Comparison of ENCODE assay signal across 24 cellular contexts in the genomic region with DNA sequence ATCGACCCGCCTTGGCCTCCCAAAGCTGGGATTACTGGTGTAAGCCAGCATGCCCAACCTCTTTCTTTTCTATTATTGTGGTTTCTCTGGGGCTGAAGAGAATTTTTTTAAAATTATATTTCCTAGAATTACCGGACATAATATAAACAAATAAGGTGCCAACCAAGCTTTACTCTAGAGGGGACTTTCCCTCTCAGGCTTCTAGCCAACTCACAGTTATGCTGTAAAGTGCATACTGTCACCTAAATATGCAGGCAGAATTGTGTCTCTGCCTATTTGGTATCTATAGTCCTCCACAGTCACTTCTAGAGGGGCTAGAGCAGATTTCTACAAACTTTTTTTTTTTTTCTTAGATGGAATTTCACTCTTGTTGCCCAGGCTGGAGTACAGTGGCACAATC. TPM values are rescaled to one million over a fixed set of nuclear protein-coding genes. Genes with fewer than 3 reads are reported as not detected.
A peak's percentile ranks its signal among the peaks of the same experiment; 100 is the strongest.
DNase-seq lines count a peak whose midpoint lies in the region; ATAC-seq and TF ChIP-seq lines count a peak whose summit lies in the region.
"Had no signal": no experiment of that assay in that cellular context is flagged by ENCODE, and none has a peak within 500 bp of the region (broad histone marks: within the 10 kb centered on the region; RNA-seq: fewer than 3 reads in every experiment).

No MANE protein-coding gene starts in this region.

- DNase-seq in activated CD4-positive, alpha-beta T cell treated with anti-CD3 and anti-CD28 coated beads for 36 hours, result no peak
- no peak for DNase-seq in activated CD4-positive, alpha-beta T cell treated with anti-CD3 and anti-CD28 coated beads for 1 hour
- DNase-seq in natural killer cell, result no peak
- DNase-seq in natural killer cell treated with Interleukin-12 subunit alpha and Interleukin-12 subunit beta and Interleukin-15 and Interleukin-18, amount 100 ng/mL, for 72 hours (ENCODE audit: low spot score), result no peak
- no peak for DNase-seq in activated CD4-positive, CD25-positive, alpha-beta regulatory T cell (lab: John Stamatoyannopoulos, UW)
- DNase-seq: activated B cell treated with CpG ODN at 0.5 μM for 24 hours; activated T-cell treated with anti-CD3 and anti-CD28 coated beads, Interleukin-2, amount 50 U/mL, for 4 hours; aorta; H7; immature natural killer cell; left colon; NCI-H1105 treated with DMSO at 0.1 percent for 48 hours; NCI-H2029; NCI-H510A treated with DMSO at 0.1 percent for 48 hours; nephron progenitor cell; OCI-M1; stimulated activated CD4-positive, alpha-beta T cell treated with anti-CD3 and anti-CD28 coated beads, Interleukin-15, amount 100 ng/mL, for 24 hours; upper lobe of left lung had no signal

- intact Hi-C loops in activated CD4-positive, alpha-beta T cell treated with anti-CD3 and anti-CD28 coated beads for 36 hours (cut with DNase I, micrococcal nuclease), result loop anchor here in 1 of 2 experiments (1.0 to 5.0 kb wide), 2 partner anchors 113 to 421 kb away; partner anchors contain the start of gene ZNF675
- intact Hi-C loops in natural killer cell (cut with micrococcal nuclease), result no loop called here

- H3K9me3 Mint-ChIP-seq in activated CD4-positive, alpha-beta T cell treated with anti-CD3 and anti-CD28 coated beads for 36 hours (ENCODE audit: low read depth), result peaks cover 9% of the 10 kb centered on the region
- peaks cover 0 to 10% of the 10 kb centered on the region in 2 donors for H3K9me3 Mint-ChIP-seq in natural killer cell
- H3K9me3 Mint-ChIP-seq in natural killer cell treated with Interleukin-12 subunit alpha and Interleukin-12 subunit beta and Interleukin-15 and Interleukin-18, amount 100 ng/mL, for 72 hours, result no peaks in the 10 kb centered on the region
- peaks cover 6% of the 10 kb centered on the region for H3K9me3 Mint-ChIP-seq in activated T-helper 17 cell treated with anti-CD3 and anti-CD28 coated beads, Interleukin-2, amount 50 U/mL, for 72 hours

- ATAC-seq in activated CD4-positive, alpha-beta T cell treated with anti-CD3 and anti-CD28 coated beads for 36 hours, result peak; percentile 28
- ATAC-seq in natural killer cell, result peak in 2 of 3 donors; percentile 41 to 49
- ATAC-seq in natural killer cell treated with Interleukin-12 subunit alpha and Interleukin-12 subunit beta and Interleukin-15 and Interleukin-18, amount 100 ng/mL, for 72 hours, result no peak
- ATAC-seq in activated T-helper 17 cell treated with anti-CD3 and anti-CD28 coated beads, Interleukin-2, amount 50 U/mL, for 72 hours (replicated peaks), result peak; percentile 56
- ATAC-seq in GM21825 (IDR thresholded peaks at IDR 0.05; ENCODE audit: unreplicated experiment), result no peak
- ATAC-seq in SK-N-SH treated with all-trans-retinoic acid at 6 μM for 48 hours, result no peak
- ATAC-seq: activated T-cell treated with anti-CD3 and anti-CD28 coated beads, Interleukin-2, amount 50 U/mL, for 4 hours; K562; left colon; stimulated activated memory B cell treated with anti-CD40 and anti-IgM and Interleukin-4, amounts not matched to agents 10 μg/mL and 1 μg/mL and 100 μg/mL, for 72 hours had no signal

- no peak overlapping the region for H3K4me3 Mint-ChIP-seq in activated CD4-positive, alpha-beta T cell treated with anti-CD3 and anti-CD28 coated beads for 36 hours
- H3K4me3 Mint-ChIP-seq in natural killer cell, result peak overlapping the region; percentile 52
- no peak overlapping the region for H3K4me3 Mint-ChIP-seq in natural killer cell treated with Interleukin-12 subunit alpha and Interleukin-12 subunit beta and Interleukin-15 and Interleukin-18, amount 100 ng/mL, for 72 hours
- peak overlapping the region; percentile 78 for H3K4me3 Mint-ChIP-seq in activated T-helper 17 cell treated with anti-CD3 and anti-CD28 coated beads, Interleukin-2, amount 50 U/mL, for 72 hours
- H3K4me3 Mint-ChIP-seq: activated B cell treated with CpG ODN at 0.5 μM for 24 hours; nephron progenitor cell; stimulated activated memory B cell treated with anti-CD40 and anti-IgM and Interleukin-4, amounts not matched to agents 10 μg/mL and 1 μg/mL and 100 μg/mL, for 72 hours had no signal

- CTCF ChIA-PET in activated CD4-positive, alpha-beta T cell treated with anti-CD3 and anti-CD28 coated beads for 36 hours (lab: Charles Lee), result interaction anchor here (0.6 kb wide), 1 partner anchor 203 kb away, joined by 3 read pairs; no protein-coding TSS in a partner anchor

- peak overlapping the region; percentile 47 for H3K27ac Mint-ChIP-seq in activated CD4-positive, alpha-beta T cell treated with anti-CD3 and anti-CD28 coated beads for 36 hours
- H3K27ac Mint-ChIP-seq in natural killer cell, result no peak overlapping the region
- no peak overlapping the region for H3K27ac Mint-ChIP-seq in natural killer cell treated with Interleukin-12 subunit alpha and Interleukin-12 subunit beta and Interleukin-15 and Interleukin-18, amount 100 ng/mL, for 72 hours
- H3K27ac Mint-ChIP-seq in activated T-helper 17 cell treated with anti-CD3 and anti-CD28 coated beads, Interleukin-2, amount 50 U/mL, for 72 hours, result peak overlapping the region; percentile 61
- H3K27ac Mint-ChIP-seq: activated B cell treated with CpG ODN at 0.5 μM for 24 hours; nephron progenitor cell; stimulated activated memory B cell treated with anti-CD40 and anti-IgM and Interleukin-4, amounts not matched to agents 10 μg/mL and 1 μg/mL and 100 μg/mL, for 72 hours had no signal

- H3K36me3 Mint-ChIP-seq in activated CD4-positive, alpha-beta T cell treated with anti-CD3 and anti-CD28 coated beads for 36 hours (ENCODE audit: low read depth), result peaks cover 17% of the 10 kb centered on the region
- peaks cover 18% of the 10 kb centered on the region for H3K36me3 Mint-ChIP-seq in natural killer cell
- H3K36me3 Mint-ChIP-seq in natural killer cell treated with Interleukin-12 subunit alpha and Interleukin-12 subunit beta and Interleukin-15 and Interleukin-18, amount 100 ng/mL, for 72 hours, result peaks cover 19% of the 10 kb centered on the region
- H3K36me3 Mint-ChIP-seq in activated T-helper 17 cell treated with anti-CD3 and anti-CD28 coated beads, Interleukin-2, amount 50 U/mL, for 72 hours (ENCODE audit: low read depth), result no peaks in the 10 kb centered on the region

- POLR2A ChIA-PET in activated CD4-positive, alpha-beta T cell treated with anti-CD3 and anti-CD28 coated beads for 36 hours (lab: Charles Lee), result interaction anchor here (0.6 kb wide), 1 partner anchor 1767 kb away, joined by 17 read pairs; no protein-coding TSS in a partner anchor

- H3K27me3 Mint-ChIP-seq in activated CD4-positive, alpha-beta T cell treated with anti-CD3 and anti-CD28 coated beads for 36 hours, result no peaks in the 10 kb centered on the region
- no peaks in the 10 kb centered on the region for H3K27me3 Mint-ChIP-seq in natural killer cell (ENCODE audit: low read depth in 2 of 2)
- H3K27me3 Mint-ChIP-seq in natural killer cell treated with Interleukin-12 subunit alpha and Interleukin-12 subunit beta and Interleukin-15 and Interleukin-18, amount 100 ng/mL, for 72 hours, result no peaks in the 10 kb centered on the region
- no peaks in the 10 kb centered on the region for H3K27me3 Mint-ChIP-seq in activated T-helper 17 cell treated with anti-CD3 and anti-CD28 coated beads, Interleukin-2, amount 50 U/mL, for 72 hours
- H3K27me3 Mint-ChIP-seq: activated B cell treated with CpG ODN at 0.5 μM for 24 hours; stimulated activated memory B cell treated with anti-CD40 and anti-IgM and Interleukin-4, amounts not matched to agents 10 μg/mL and 1 μg/mL and 100 μg/mL, for 72 hours had no signal

- no peak for TF ChIP-seq CTCF in natural killer cell (IDR thresholded peaks at IDR 0.05)

- peaks cover 29% of the 10 kb centered on the region for H3K4me1 Mint-ChIP-seq in activated CD4-positive, alpha-beta T cell treated with anti-CD3 and anti-CD28 coated beads for 36 hours
- peaks cover 6 to 7% of the 10 kb centered on the region in 2 donors for H3K4me1 Mint-ChIP-seq in natural killer cell
- H3K4me1 Mint-ChIP-seq in natural killer cell treated with Interleukin-12 subunit alpha and Interleukin-12 subunit beta and Interleukin-15 and Interleukin-18, amount 100 ng/mL, for 72 hours (ENCODE audit: low read depth in 2 of 2), result peaks cover 7 to 12% of the 10 kb centered on the region in 2 donors
- H3K4me1 Mint-ChIP-seq in activated T-helper 17 cell treated with anti-CD3 and anti-CD28 coated beads, Interleukin-2, amount 50 U/mL, for 72 hours, result peaks cover 11% of the 10 kb centered on the region
- H3K4me1 Mint-ChIP-seq: nephron progenitor cell had no signal

TF ChIP-seq in SK-N-SH treated with all-trans-retinoic acid at 6 μM for 48 hours, 23 proteins besides CTCF, POLR2A, EP300 and RAD21 (continues in another document):
- no peak for TF ChIP-seq ESRRG (CRISPR knock-in tag; IDR thresholded peaks at IDR 0.05)
- no peak for TF ChIP-seq ZNF70 (CRISPR knock-in tag; IDR thresholded peaks at IDR 0.05)
- TF ChIP-seq BACH2 (CRISPR knock-in tag; IDR thresholded peaks at IDR 0.05; ENCODE audit: borderline replicate concordance), result no peak
- TF ChIP-seq ZFP3 (CRISPR knock-in tag; IDR thresholded peaks at IDR 0.05), result no peak
- TF ChIP-seq CSRNP3 (CRISPR knock-in tag; IDR thresholded peaks at IDR 0.05), result no peak
- TF ChIP-seq ZC3H10 (CRISPR knock-in tag; IDR thresholded peaks at IDR 0.05), result no peak

RNA-seq across cellular contexts. Expression of gene ZNF681, which starts 41.6 kb away (rescaled TPM):
- total RNA-seq in activated CD4-positive, alpha-beta T cell treated with anti-CD3 and anti-CD28 coated beads for 36 hours, result 1 to 10 TPM; 5.7 to 9.1 TPM
- total RNA-seq in natural killer cell, result 1 to 10 TPM; 1.2 to 2.3 (median 1.9) TPM
- 1 to 10 TPM; 2.9 to 3.0 TPM for total RNA-seq in natural killer cell treated with Interleukin-12 subunit alpha and Interleukin-12 subunit beta and Interleukin-15 and Interleukin-18, amount 100 ng/mL, for 72 hours
- 1 to 10 TPM; 2.3 to 3.1 TPM for total RNA-seq in activated T-helper 17 cell treated with anti-CD3 and anti-CD28 coated beads, Interleukin-2, amount 50 U/mL, for 72 hours
- total RNA-seq: MCF 10A had no signal

Comparison
In these comparisons a context has a peak if more than half of its experiments do, and no peak if none do; other contexts are left out.
1. ATAC-seq: peak in activated CD4-positive, alpha-beta T cell treated with anti-CD3 and anti-CD28 coated beads for 36 hours (single experiment), natural killer cell (2 of 3) and activated T-helper 17 cell treated with anti-CD3 and anti-CD28 coated beads, Interleukin-2, amount 50 U/mL, for 72 hours (single experiment); none in natural killer cell treated with Interleukin-12 subunit alpha and Interleukin-12 subunit beta and Interleukin-15 and Interleukin-18, amount 100 ng/mL, for 72 hours (0 of 2), GM21825 (single experiment) and SK-N-SH treated with all-trans-retinoic acid at 6 μM for 48 hours (single experiment).
2. H3K4me3 Mint-ChIP-seq: peak in natural killer cell (single experiment) and activated T-helper 17 cell treated with anti-CD3 and anti-CD28 coated beads, Interleukin-2, amount 50 U/mL, for 72 hours (single experiment); none in activated CD4-positive, alpha-beta T cell treated with anti-CD3 and anti-CD28 coated beads for 36 hours (single experiment) and natural killer cell treated with Interleukin-12 subunit alpha and Interleukin-12 subunit beta and Interleukin-15 and Interleukin-18, amount 100 ng/mL, for 72 hours (single experiment).
3. H3K27ac Mint-ChIP-seq: peak in activated CD4-positive, alpha-beta T cell treated with anti-CD3 and anti-CD28 coated beads for 36 hours (single experiment) and activated T-helper 17 cell treated with anti-CD3 and anti-CD28 coated beads, Interleukin-2, amount 50 U/mL, for 72 hours (single experiment); none in natural killer cell (0 of 2) and natural killer cell treated with Interleukin-12 subunit alpha and Interleukin-12 subunit beta and Interleukin-15 and Interleukin-18, amount 100 ng/mL, for 72 hours (0 of 2).